Comparison of ENCODE assay signal across 24 cellular contexts in the genomic region with DNA sequence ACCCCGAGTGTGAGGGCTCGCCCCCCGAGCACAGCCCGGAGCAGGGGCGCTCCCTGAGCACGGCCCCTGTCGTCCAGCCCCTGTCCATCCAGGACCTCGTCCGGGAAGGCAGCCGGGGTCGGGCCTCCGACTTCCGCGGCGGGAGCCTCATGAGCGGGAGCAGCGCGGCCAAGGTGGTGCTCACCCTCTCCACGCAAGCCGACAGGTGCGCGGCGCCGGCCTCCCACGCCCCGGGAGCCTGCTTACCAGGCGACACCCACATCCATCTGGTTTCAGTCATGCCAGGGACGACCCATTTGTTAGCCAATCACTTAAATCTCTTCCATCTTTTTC.
"Had no signal": no experiment of that assay in that cellular context is flagged by ENCODE, and none has a peak within 500 bp of the region (broad histone marks: within the 10 kb centered on the region; RNA-seq: fewer than 3 reads in every experiment).

No MANE protein-coding gene starts in this region.

- H3K4me3 ChIP-seq: adrenal gland, breast epithelium, colonic mucosa, esophagus squamous epithelium, gastroesophageal sphincter, sigmoid colon, smooth muscle cell, upper lobe of right lung had no signal

- FAIRE-seq: islet of Langerhans had no signal

- H3K36me3 ChIP-seq: adrenal gland, breast epithelium, colonic mucosa, esophagus squamous epithelium, gastroesophageal sphincter, sigmoid colon had no signal

- H3K9me3 Mint-ChIP-seq: activated B cell treated with CpG ODN at 0.5 μM for 24 hours; activated T-cell treated with anti-CD3 and anti-CD28 coated beads, Interleukin-2, amount 50 U/mL, for 24 hours; activated T-helper 17 cell treated with anti-CD3 and anti-CD28 coated beads, Interleukin-2, amount 50 U/mL, for 72 hours; nephron progenitor cell; stimulated activated naive B cell treated with anti-CD40 and anti-IgM and Interleukin-4, amounts not matched to agents 10 μg/mL and 1 μg/mL and 100 μg/mL, for 72 hours had no signal

- H3K9me3 ChIP-seq: adrenal gland, breast epithelium, colonic mucosa, esophagus squamous epithelium, gastroesophageal sphincter, sigmoid colon, upper lobe of right lung had no signal

- H3K4me1 Mint-ChIP-seq: activated B cell treated with CpG ODN at 0.5 μM for 24 hours; activated T-helper 17 cell treated with anti-CD3 and anti-CD28 coated beads, Interleukin-2, amount 50 U/mL, for 72 hours; nephron progenitor cell had no signal

- H3K27ac ChIP-seq: adrenal gland, breast epithelium, colonic mucosa, esophagus squamous epithelium, gastroesophageal sphincter, sigmoid colon, upper lobe of right lung had no signal

- H3K27ac Mint-ChIP-seq: activated B cell treated with CpG ODN at 0.5 μM for 24 hours; activated CD4-positive, alpha-beta T cell treated with anti-CD3 and anti-CD28 coated beads for 36 hours; activated naive CD8-positive, alpha-beta T cell; activated T-cell treated with anti-CD3 and anti-CD28 coated beads, Interleukin-2, amount 50 U/mL, for 24 hours; activated T-helper 17 cell treated with anti-CD3 and anti-CD28 coated beads, Interleukin-2, amount 50 U/mL, for 72 hours; nephron progenitor cell; stimulated activated naive B cell treated with anti-CD40 and anti-IgM and Interleukin-4, amounts not matched to agents 10 μg/mL and 1 μg/mL and 100 μg/mL, for 72 hours had no signal

- H3K4me1 ChIP-seq: adrenal gland, breast epithelium, colonic mucosa, esophagus squamous epithelium, gastroesophageal sphincter, upper lobe of right lung had no signal

- H3K27me3 ChIP-seq: adrenal gland, breast epithelium, colonic mucosa, esophagus squamous epithelium, gastroesophageal sphincter, sigmoid colon, upper lobe of right lung had no signal

- H3K27me3 Mint-ChIP-seq: activated naive CD8-positive, alpha-beta T cell had no signal

- ATAC-seq: activated CD4-positive, alpha-beta T cell treated with anti-CD3 and anti-CD28 coated beads for 36 hours; activated T-helper 17 cell treated with anti-CD3 and anti-CD28 coated beads, Interleukin-2, amount 50 U/mL, for 72 hours; gastroesophageal sphincter; left ventricle myocardium superior; stimulated activated naive B cell treated with anti-CD40 and anti-IgM and Interleukin-4, amounts not matched to agents 10 μg/mL and 1 μg/mL and 100 μg/mL, for 72 hours; upper lobe of right lung had no signal

- H3K4me3 Mint-ChIP-seq: activated B cell treated with CpG ODN at 0.5 μM for 24 hours; activated CD4-positive, alpha-beta T cell treated with anti-CD3 and anti-CD28 coated beads for 36 hours; activated naive CD8-positive, alpha-beta T cell; activated T-cell treated with anti-CD3 and anti-CD28 coated beads, Interleukin-2, amount 50 U/mL, for 24 hours; activated T-helper 17 cell treated with anti-CD3 and anti-CD28 coated beads, Interleukin-2, amount 50 U/mL, for 72 hours; nephron progenitor cell; stimulated activated naive B cell treated with anti-CD40 and anti-IgM and Interleukin-4, amounts not matched to agents 10 μg/mL and 1 μg/mL and 100 μg/mL, for 72 hours had no signal

- H3K4me2 ChIP-seq: smooth muscle cell had no signal

- H3K36me3 Mint-ChIP-seq: activated naive CD8-positive, alpha-beta T cell; stimulated activated naive B cell treated with anti-CD40 and anti-IgM and Interleukin-4, amounts not matched to agents 10 μg/mL and 1 μg/mL and 100 μg/mL, for 72 hours had no signal

- DNase-seq: activated B cell treated with CpG ODN at 0.5 μM for 24 hours; activated CD4-positive, alpha-beta T cell treated with anti-CD3 and anti-CD28 coated beads for 36 hours; activated CD4-positive, alpha-beta T cell treated with anti-CD3 and anti-CD28 coated beads, Interleukin-2, amount 50 U/mL, for 4 hours; activated CD8-positive, alpha-beta memory T cell treated with anti-CD3 and anti-CD28 coated beads for 24 hours; activated CD8-positive, alpha-beta memory T cell treated with anti-CD3 and anti-CD28 coated beads, Interleukin-2, amount 50 U/mL, for 4 hours; activated T-cell treated with anti-CD3 and anti-CD28 coated beads, Interleukin-2, amount 50 U/mL, for 24 hours; colonic mucosa; esophagus squamous epithelium; head of caudate nucleus; left ventricle myocardium superior; nephron progenitor cell; sigmoid colon; stimulated activated CD4-positive, alpha-beta T cell treated with anti-CD3 and anti-CD28 coated beads, Interleukin-2, amount 100 ng/mL, for 48 hours; stimulated activated CD8-positive, alpha-beta memory T cell treated with anti-CD3 and anti-CD28 coated beads, Interleukin-4, amount 100 ng/mL, for 48 hours; stimulated activated naive B cell treated with anti-CD40 and anti-IgM and Interleukin-4, amounts not matched to agents 10 μg/mL and 1 μg/mL and 100 μg/mL, for 72 hours; T-helper 9 cell; upper lobe of right lung had no signal
